Comparison of ENCODE assay signal across 10 cellular contexts in the genomic region with DNA sequence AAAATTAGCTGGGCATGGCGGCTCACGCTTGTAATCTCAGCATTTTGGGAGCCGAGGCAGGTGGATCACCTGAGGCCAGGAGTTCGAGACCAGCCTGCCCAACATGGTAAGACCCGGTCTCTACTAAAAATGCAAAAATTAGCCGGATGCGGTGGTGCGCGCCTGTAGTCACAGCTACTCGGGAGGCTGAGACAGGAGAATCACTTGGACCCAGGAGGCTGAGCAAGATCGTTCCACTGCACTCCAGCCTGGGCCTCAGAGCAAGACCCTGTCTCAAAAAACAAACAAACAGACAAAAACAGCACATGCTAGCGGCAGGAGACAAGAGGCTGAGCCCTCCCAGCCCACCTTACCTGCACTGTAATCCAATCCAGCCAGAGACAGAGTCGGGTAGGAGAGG. TPM values are rescaled to one million over a fixed set of nuclear protein-coding genes. Genes with fewer than 3 reads are reported as not detected.
DNase-seq lines count a peak whose midpoint lies in the region; ATAC-seq, FAIRE-seq and TF ChIP-seq lines count a peak whose summit lies in the region.
"Had no signal": no experiment of that assay in that cellular context is flagged by ENCODE, and none has a peak within 500 bp of the region (broad histone marks: within the 10 kb centered on the region; RNA-seq: fewer than 3 reads in every experiment).

No MANE protein-coding gene starts in this region.

- no peaks in the 10 kb centered on the region for H4K20me1 ChIP-seq in PC-9 (ENCODE audit: insufficient read depth)

- no peak for TF ChIP-seq CTCF in GM06990 (IDR thresholded peaks at IDR 0.05; ENCODE audit: insufficient read depth, low read length, poor library complexity, severe bottlenecking)
- no peak for TF ChIP-seq CTCF in PC-9 (conservative IDR thresholded peaks at IDR 0.05)
- TF ChIP-seq CTCF in epithelial cell of esophagus (IDR thresholded peaks at IDR 0.05; ENCODE audit: insufficient read depth, low read depth, low read length, missing control alignments), result no peak
- TF ChIP-seq CTCF in progenitor cell of endocrine pancreas (IDR thresholded peaks at IDR 0.05; ENCODE audit: unreplicated experiment), result no peak

- CTCF ChIA-PET in PC-9 (lab: Charles Lee), result interaction anchor here (0.5 kb wide), 1 partner anchor 684 kb away, joined by 3 read pairs; no protein-coding TSS in a partner anchor

- intact Hi-C loops in PC-9 (cut with micrococcal nuclease; ENCODE audit: unreplicated experiment), result no loop called here

- no peaks in the 10 kb centered on the region for H3K27me3 ChIP-seq in GM06990 (replicated peaks; ENCODE audit: control insufficient read depth, insufficient read depth, low read length)
- H3K27me3 ChIP-seq in PC-9 (ENCODE audit: insufficient read depth, low read depth), result no peaks in the 10 kb centered on the region

- peak overlapping the region; percentile 90 for H3K4me3 Mint-ChIP-seq in progenitor cell of endocrine pancreas (ENCODE audit: low read depth)

- H3K9me3 Mint-ChIP-seq in progenitor cell of endocrine pancreas (ENCODE audit: low read depth), result no peaks in the 10 kb centered on the region

- peak overlapping the region; percentile 91; the same call in 1 of the 2 replicates for H2AFZ ChIP-seq in PC-9

- DNase-seq in GM06990 (ENCODE audit: extremely low read depth, insufficient read length), result no peak
- no peak for DNase-seq in PC-9
- no peak for DNase-seq in epithelial cell of esophagus (ENCODE audit: low read depth)
- no peak for DNase-seq in progenitor cell of endocrine pancreas (ENCODE audit: low spot score, unreplicated experiment)
- no peak for DNase-seq in NCI-H146 (lab: John Stamatoyannopoulos, UW)
- no peak for DNase-seq in GM19239 (ENCODE audit: insufficient read length, low spot score)
- no peak for DNase-seq in CD1c-positive myeloid dendritic cell (ENCODE audit: extremely low spot score)
- DNase-seq: activated gamma-delta T cell, kidney glomerular epithelial cell had no signal

- no peak for ATAC-seq in GM21515 (IDR thresholded peaks at IDR 0.05; ENCODE audit: unreplicated experiment)

- peaks cover 10% of the 10 kb centered on the region for H3K4me1 Mint-ChIP-seq in progenitor cell of endocrine pancreas (ENCODE audit: low read depth)

- H3K4me2 ChIP-seq in PC-9, result peak overlapping the region; percentile 91

- peaks cover 5% of the 10 kb centered on the region; the same call in 1 of the 2 replicates for H3F3A ChIP-seq in PC-9 (ENCODE audit: insufficient read depth, low read depth)

- no peak overlapping the region for H3K27ac ChIP-seq in PC-9

- no peaks in the 10 kb centered on the region for H3K9me2 ChIP-seq in PC-9 (ENCODE audit: insufficient read depth)

- POLR2A ChIA-PET in PC-9 (lab: Charles Lee; ENCODE audit: unreplicated experiment), result interaction anchor here (0.6 kb wide), 2 partner anchors 921 to 1136 kb away, joined by 3 read pairs; no protein-coding TSS in a partner anchor

- H3K27me3 Mint-ChIP-seq in progenitor cell of endocrine pancreas, result no peaks in the 10 kb centered on the region

- H3K27ac Mint-ChIP-seq in progenitor cell of endocrine pancreas, result peak overlapping the region; percentile 93

- FAIRE-seq in GM19239 (lab: Jason Lieb, UNC), result no peak

- H3K36me3 Mint-ChIP-seq in progenitor cell of endocrine pancreas (ENCODE audit: insufficient read depth), result no peaks in the 10 kb centered on the region

- no peaks in the 10 kb centered on the region for H3K9me3 ChIP-seq in PC-9 (ENCODE audit: insufficient read depth, low read depth)

- H3K4me3 ChIP-seq in GM06990 (replicated peaks; ENCODE audit: low read depth, low read length) (peak overlapping the region; percentile 63), PC-9 (peak overlapping the region; percentile 73), epithelial cell of esophagus (ENCODE audit: low read length) (peak overlapping the region; percentile 91)

- no TSS peak for BruUV-seq in PC-9 (replicated peaks; lab: Mats Ljungman, UMichigan)

- H3K4me1 ChIP-seq in PC-9 (replicated peaks; ENCODE audit: insufficient read depth), result peaks cover 27% of the 10 kb centered on the region

- H3K36me3 ChIP-seq in GM06990 (ENCODE audit: control insufficient read depth, insufficient read depth, low read length), result peaks cover under 1% of the 10 kb centered on the region
- no peaks in the 10 kb centered on the region for H3K36me3 ChIP-seq in PC-9 (ENCODE audit: low read depth)

- peaks cover 33% of the 10 kb centered on the region for H3K79me2 ChIP-seq in PC-9 (ENCODE audit: low read depth)

RNA-seq across cellular contexts. Expression of a gene that starts 1.1 kb away (rescaled TPM):
- total RNA-seq in PC-9 (2021), result 21.5 and 24.4 TPM in 2 replicates
- 29.1 and 29.3 TPM in 2 replicates for total RNA-seq in progenitor cell of endocrine pancreas

RNA-seq across cellular contexts. Expression of a gene that starts 30.8 kb away (rescaled TPM):
- total RNA-seq in PC-9 (2021), result 40.3 and 60.0 TPM in 2 replicates
- total RNA-seq in progenitor cell of endocrine pancreas, result 19.0 and 20.5 TPM in 2 replicates

RNA-seq across cellular contexts. Expression of a gene that starts 31.4 kb away (rescaled TPM):
- 182 and 197 TPM in 2 replicates for total RNA-seq in PC-9 (2021)
- total RNA-seq in progenitor cell of endocrine pancreas, result 135 and 145 TPM in 2 replicates

RNA-seq across cellular contexts. Expression of a gene that starts 43.4 kb away (rescaled TPM):
- total RNA-seq in PC-9 (2021) (40.7 and 48.2 TPM in 2 replicates), progenitor cell of endocrine pancreas (42.6 and 45.4 TPM in 2 replicates)

RNA-seq across cellular contexts. Expression of a gene that starts 51.7 kb away (rescaled TPM):
- total RNA-seq in PC-9 (2021) (184 and 213 TPM in 2 replicates), progenitor cell of endocrine pancreas (182 and 183 TPM in 2 replicates)
